Comparison of ENCODE assay signal across 8 cellular contexts in the genomic region with DNA sequence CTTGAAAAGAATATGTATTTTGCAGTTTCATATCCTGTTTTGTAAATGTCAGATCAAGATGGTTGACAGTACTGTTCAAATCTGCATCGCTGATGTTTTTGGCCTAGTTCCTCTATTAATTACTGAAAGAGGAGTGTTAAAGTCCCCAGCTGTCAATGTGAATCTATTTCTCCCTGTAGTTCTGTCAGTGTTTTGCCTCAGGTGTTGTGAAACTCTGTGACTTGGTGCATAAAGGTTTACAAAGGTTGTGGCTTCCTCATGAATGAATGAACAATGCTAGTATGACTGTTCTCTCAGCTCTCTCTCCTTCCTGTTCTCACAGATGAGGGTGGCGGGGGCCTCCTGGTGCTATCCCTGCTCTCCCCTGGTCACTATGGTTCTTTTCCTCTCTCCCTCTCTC.
A peak's percentile ranks its signal among the peaks of the same experiment; 100 is the strongest.
DNase-seq lines count a peak whose midpoint lies in the region; ATAC-seq and TF ChIP-seq lines count a peak whose summit lies in the region.

No MANE protein-coding gene starts in this region.

- ATAC-seq in GM21390 (IDR thresholded peaks at IDR 0.05; ENCODE audit: unreplicated experiment) (peak; percentile 97), HG03521 (IDR thresholded peaks at IDR 0.05; ENCODE audit: unreplicated experiment) (peak; percentile 98)
- ATAC-seq in central memory CD8-positive, alpha-beta T cell (replicated peaks; ENCODE audit: extremely low read depth, poor library complexity, severe bottlenecking) = peak; percentile 36

- no peak for TF ChIP-seq CTCF in GM10266 (IDR thresholded peaks at IDR 0.05; ENCODE audit: control insufficient read depth, insufficient read depth, low read depth, missing control alignments)

- no peak overlapping the region for H3K4me3 Mint-ChIP-seq in central memory CD8-positive, alpha-beta T cell

- peak overlapping the region; percentile 84 for H3K27ac Mint-ChIP-seq in central memory CD8-positive, alpha-beta T cell (ENCODE audit: low read depth)

- H3K4me1 Mint-ChIP-seq in central memory CD8-positive, alpha-beta T cell = peaks cover 11% of the 10 kb centered on the region

- DNase-seq in GM10266 (ENCODE audit: extremely low spot score) = peak; percentile 35
- DNase-seq in central memory CD8-positive, alpha-beta T cell (ENCODE audit: low spot score in 2 of 2) = no peak
- no peak for DNase-seq in NCI-H2171 treated with DMSO at 0.1 percent for 48 hours (lab: John Stamatoyannopoulos, UW)
- DNase-seq in SKM-1 (lab: John Stamatoyannopoulos, UW; ENCODE audit: unreplicated experiment) = no peak
- no peak for DNase-seq in middle frontal gyrus (ENCODE audit: extremely low spot score, low spot score)
- no peak for DNase-seq in effector CD4-positive, alpha-beta T cell

- no peaks in the 10 kb centered on the region for H3K27me3 Mint-ChIP-seq in central memory CD8-positive, alpha-beta T cell

- H3K36me3 Mint-ChIP-seq in central memory CD8-positive, alpha-beta T cell (ENCODE audit: insufficient read depth) = peaks cover 57% of the 10 kb centered on the region

- H3K9me3 Mint-ChIP-seq in central memory CD8-positive, alpha-beta T cell = no peaks in the 10 kb centered on the region

Comparison
In these comparisons a context has a peak if more than half of its experiments do, and no peak if none do; other contexts are left out.
1. ATAC-seq: peak in every context shown above with its lines; median percentile 98 in HG03521; 97 in GM21390; 36 in central memory CD8-positive, alpha-beta T cell.